ENCODE assay signal across 8 cellular contexts in genomic region chr13:99124695-99125334, GRCh38.
DNase-seq lines count a peak whose midpoint lies in the region; ATAC-seq and FAIRE-seq lines count a peak whose summit lies in the region.

No MANE protein-coding gene starts in this region.

- ATAC-seq in GM19438 (IDR thresholded peaks at IDR 0.05; ENCODE audit: low read depth, unreplicated experiment) (peak; percentile 73), HG03565 (IDR thresholded peaks at IDR 0.05; ENCODE audit: unreplicated experiment) (peak; percentile 80)

- no peak for FAIRE-seq in frontal cortex (lab: Jason Lieb, UNC)

- DNase-seq in DMS79 (lab: John Stamatoyannopoulos, UW) (peak; percentile 88), kidney tubule cell (ENCODE audit: low spot score) (peak; percentile 9), frontal cortex (ENCODE audit: low spot score in 2 of 2) (no peak), NCI-H128 (lab: John Stamatoyannopoulos, UW; ENCODE audit: unreplicated experiment) (no peak), retina (no peak)
- DNase-seq in activated T-cell treated with anti-CD3 and anti-CD28 coated beads, Interleukin-2, amount 50 U/mL, for 48 hours = peak; percentile 44 to 45

Comparison
In these comparisons a context has a peak if more than half of its experiments do, and no peak if none do; other contexts are left out.
1. DNase-seq: peak in DMS79 (single experiment), activated T-cell treated with anti-CD3 and anti-CD28 coated beads, Interleukin-2, amount 50 U/mL, for 48 hours (2 of 2) and kidney tubule cell (single experiment); none in frontal cortex (0 of 2), NCI-H128 (single experiment) and retina (single experiment).